10 cellular contexts compared by ENCODE assay signal in genomic region chr17:10115536-10115932, GRCh38.
DNase-seq lines count a peak whose midpoint lies in the region; ATAC-seq and FAIRE-seq lines count a peak whose summit lies in the region.
"Had no signal": no experiment of that assay in that cellular context is flagged by ENCODE, and none has a peak within 500 bp of the region (broad histone marks: within the 10 kb centered on the region; RNA-seq: fewer than 3 reads in every experiment).

No MANE protein-coding gene starts in this region.

- H3K27me3 Mint-ChIP-seq in activated naive CD8-positive, alpha-beta T cell, result no peaks in the 10 kb centered on the region
- no peaks in the 10 kb centered on the region for H3K27me3 Mint-ChIP-seq in stimulated activated naive B cell treated with anti-CD40 and anti-IgM and Interleukin-4, amounts not matched to agents 10 μg/mL and 1 μg/mL and 100 μg/mL, for 72 hours

- H3K4me3 Mint-ChIP-seq in activated naive CD8-positive, alpha-beta T cell, result peak overlapping the region; percentile 41
- peak overlapping the region; percentile 66 to 74 for H3K4me3 Mint-ChIP-seq in stimulated activated naive B cell treated with anti-CD40 and anti-IgM and Interleukin-4, amounts not matched to agents 10 μg/mL and 1 μg/mL and 100 μg/mL, for 72 hours
- H3K4me3 Mint-ChIP-seq: nephron progenitor cell had no signal

- H3K4me1 Mint-ChIP-seq in activated naive CD8-positive, alpha-beta T cell (ENCODE audit: low read depth), result peaks cover 60% of the 10 kb centered on the region
- H3K4me1 Mint-ChIP-seq in stimulated activated naive B cell treated with anti-CD40 and anti-IgM and Interleukin-4, amounts not matched to agents 10 μg/mL and 1 μg/mL and 100 μg/mL, for 72 hours, result peaks cover 66 to 84% of the 10 kb centered on the region in 2 donors

- no peaks in the 10 kb centered on the region for H3K36me3 Mint-ChIP-seq in activated naive CD8-positive, alpha-beta T cell
- peaks cover 0 to 3% of the 10 kb centered on the region in 2 donors for H3K36me3 Mint-ChIP-seq in stimulated activated naive B cell treated with anti-CD40 and anti-IgM and Interleukin-4, amounts not matched to agents 10 μg/mL and 1 μg/mL and 100 μg/mL, for 72 hours

- no peaks in the 10 kb centered on the region for H3K9me3 Mint-ChIP-seq in activated naive CD8-positive, alpha-beta T cell (ENCODE audit: low read depth)
- H3K9me3 Mint-ChIP-seq in stimulated activated naive B cell treated with anti-CD40 and anti-IgM and Interleukin-4, amounts not matched to agents 10 μg/mL and 1 μg/mL and 100 μg/mL, for 72 hours, result no peaks in the 10 kb centered on the region

- DNase-seq in HTR-8/SVneo (ENCODE audit: insufficient read length, low spot score), result no peak
- peak; percentile 53 for DNase-seq in islet precursor cell
- DNase-seq in stimulated activated naive B cell treated with anti-CD40 and anti-IgM and Interleukin-4, amounts not matched to agents 10 μg/mL and 1 μg/mL and 100 μg/mL, for 72 hours, result no peak
- DNase-seq in NCI-H524 (lab: John Stamatoyannopoulos, UW), result no peak
- no peak for DNase-seq in T1000 (lab: John Stamatoyannopoulos, UW)
- no peak for DNase-seq in effector CD4-positive, alpha-beta T cell
- DNase-seq in CD1c-positive myeloid dendritic cell (ENCODE audit: extremely low spot score), result no peak
- DNase-seq: nephron progenitor cell had no signal

- ATAC-seq in stimulated activated naive B cell treated with anti-CD40 and anti-IgM and Interleukin-4, amounts not matched to agents 10 μg/mL and 1 μg/mL and 100 μg/mL, for 72 hours (replicated peaks), result no peak

- FAIRE-seq in HTR-8/SVneo (lab: Jason Lieb, UNC), result peak; percentile 46
- FAIRE-seq: RCC 7860 had no signal

- no peak overlapping the region for H3K27ac Mint-ChIP-seq in activated naive CD8-positive, alpha-beta T cell
- peak overlapping the region; percentile 98 for H3K27ac Mint-ChIP-seq in stimulated activated naive B cell treated with anti-CD40 and anti-IgM and Interleukin-4, amounts not matched to agents 10 μg/mL and 1 μg/mL and 100 μg/mL, for 72 hours
- H3K27ac Mint-ChIP-seq: nephron progenitor cell had no signal
